In genomic region chr1:40050863-40051262, GRCh38 we compare ENCODE assay signal across 13 cellular contexts. TPM values are rescaled to one million over a fixed set of nuclear protein-coding genes. Genes with fewer than 3 reads are reported as not detected.
A peak's percentile ranks its signal among the peaks of the same experiment; 100 is the strongest.
DNase-seq lines count a peak whose midpoint lies in the region; ATAC-seq and TF ChIP-seq lines count a peak whose summit lies in the region.
"Had no signal": no experiment of that assay in that cellular context is flagged by ENCODE, and none has a peak within 500 bp of the region (broad histone marks: within the 10 kb centered on the region; RNA-seq: fewer than 3 reads in every experiment).

No MANE protein-coding gene starts in this region.

- no peak for TF ChIP-seq POLR2A in erythroblast (IDR thresholded peaks at IDR 0.05; ENCODE audit: low read length)

- no peaks in the 10 kb centered on the region for H3K9me3 Mint-ChIP-seq in activated CD8-positive, alpha-beta T cell treated with anti-CD3 and anti-CD28 coated beads, Interleukin-2, amount 10 ng/mL, durations not matched to agents 7 days and 5 days (ENCODE audit: insufficient read depth)
- H3K9me3 Mint-ChIP-seq: GM23338 had no signal

- in situ Hi-C loops in GM23248 (cut with MboI) = no loop called here

- 99 to 100% methylated on average over 3 of the region's 3 CpGs for WGBS in GM23248 (ENCODE audit: low coverage in 1 of 2, low lambda C conversion rate in 2 of 2, missing lambda C conversion rate in 2 of 2), 2 experiments

- H3K36me3 ChIP-seq in GM23248 (ENCODE audit: low read depth) (peaks cover 13% of the 10 kb centered on the region; the same call in 1 of the 2 replicates), muscle layer of duodenum (ENCODE audit: control insufficient read depth in 1 of 2, insufficient read depth in 2 of 2, low read length in 2 of 2) (peaks cover 3 to 8% of the 10 kb centered on the region in 2 donors)

- CTCF ChIA-PET in activated CD8-positive, alpha-beta T cell treated with anti-CD3 and anti-CD28 coated beads, Interleukin-2, amount 10 ng/mL, durations not matched to agents 7 days and 5 days (lab: Charles Lee) = interaction anchor here (0.9 to 2.2 kb wide), 7 partner anchors 9 to 131 kb away, joined by 3 to 9 read pairs (median 6); no protein-coding TSS in a partner anchor

- H3K27me3 Mint-ChIP-seq in activated CD8-positive, alpha-beta T cell treated with anti-CD3 and anti-CD28 coated beads, Interleukin-2, amount 10 ng/mL, durations not matched to agents 7 days and 5 days (ENCODE audit: low read depth) = no peaks in the 10 kb centered on the region

- peaks cover 23% of the 10 kb centered on the region for H3K4me1 ChIP-seq in GM23248 (ENCODE audit: insufficient read depth)
- H3K4me1 ChIP-seq in muscle layer of duodenum (ENCODE audit: control insufficient read depth in 1 of 2, insufficient read depth in 2 of 2, low read length in 2 of 2) = peaks cover 0 to 75% of the 10 kb centered on the region in 2 donors

- peak; percentile 83 for DNase-seq in CD1c-positive myeloid dendritic cell (ENCODE audit: extremely low spot score)
- no peak for DNase-seq in GM23248
- no peak for DNase-seq in activated CD8-positive, alpha-beta T cell treated with anti-CD3 and anti-CD28 coated beads, Interleukin-2, amount 10 ng/mL, durations not matched to agents 7 days and 5 days
- DNase-seq in NCI-H2171 (lab: John Stamatoyannopoulos, UW) = no peak
- DNase-seq in erythroblast (lab: John Stamatoyannopoulos, UW) = no peak
- no peak for DNase-seq in effector CD4-positive, alpha-beta T cell
- DNase-seq: Calu3; central memory CD4-positive, alpha-beta T cell; midbrain; stimulated activated CD4-positive, alpha-beta T cell treated with anti-CD3 and anti-CD28 coated beads, Interleukin-4, amount 100 ng/mL, for 24 hours had no signal

- H3K27ac Mint-ChIP-seq in activated CD8-positive, alpha-beta T cell treated with anti-CD3 and anti-CD28 coated beads, Interleukin-2, amount 10 ng/mL, durations not matched to agents 7 days and 5 days = peak overlapping the region; percentile 71
- H3K27ac Mint-ChIP-seq: GM23338 had no signal

- peaks cover 18% of the 10 kb centered on the region; the same call in 1 of the 2 replicates for H4K20me1 ChIP-seq in GM23248 (ENCODE audit: insufficient read depth)

- peaks cover 28% of the 10 kb centered on the region for H3F3A ChIP-seq in GM23248 (ENCODE audit: insufficient read depth)

- POLR2A ChIA-PET in activated CD8-positive, alpha-beta T cell treated with anti-CD3 and anti-CD28 coated beads, Interleukin-2, amount 10 ng/mL, durations not matched to agents 7 days and 5 days (lab: Charles Lee) = interaction anchor here (0.7 to 2.6 kb wide), 6 partner anchors 9 to 24 kb away, joined by 3 to 20 read pairs (median 4); partner anchors contain the start of gene CAP1

- H3K9ac ChIP-seq in GM23248 = no peak overlapping the region

- no peak for ATAC-seq in activated CD8-positive, alpha-beta T cell treated with anti-CD3 and anti-CD28 coated beads, Interleukin-2, amount 10 ng/mL, durations not matched to agents 7 days and 5 days
- no peak for ATAC-seq in GM21381 (IDR thresholded peaks at IDR 0.05; ENCODE audit: unreplicated experiment)
- ATAC-seq: GM23338 had no signal

- no peaks in the 10 kb centered on the region for H3K9me2 ChIP-seq in GM23248 (ENCODE audit: insufficient read depth)

- H3K4me3 ChIP-seq in GM23248 (no peak overlapping the region), muscle layer of duodenum (ENCODE audit: low read depth in 1 of 2, low read length in 2 of 2) (no peak overlapping the region)
- H3K4me3 ChIP-seq: GM23338 had no signal

- no peak overlapping the region for H2AFZ ChIP-seq in GM23248
- H2AFZ ChIP-seq: GM23338 had no signal

- no peak overlapping the region for H3K4me2 ChIP-seq in GM23248 (ENCODE audit: unreplicated experiment)
- H3K4me2 ChIP-seq: GM23338 had no signal

- 0 out of 2 replicates have a peak overlapping the region, but pooled peaks have one; percentile 12 for H3K27ac ChIP-seq in GM23248
- peak overlapping the region; percentile 43 for H3K27ac ChIP-seq in muscle layer of duodenum (ENCODE audit: low read length)

- peaks cover 78% of the 10 kb centered on the region for H3K4me1 Mint-ChIP-seq in activated CD8-positive, alpha-beta T cell treated with anti-CD3 and anti-CD28 coated beads, Interleukin-2, amount 10 ng/mL, durations not matched to agents 7 days and 5 days (ENCODE audit: low read depth)

- H3K36me3 Mint-ChIP-seq in activated CD8-positive, alpha-beta T cell treated with anti-CD3 and anti-CD28 coated beads, Interleukin-2, amount 10 ng/mL, durations not matched to agents 7 days and 5 days (ENCODE audit: low read depth) = peaks cover 74% of the 10 kb centered on the region

- no peak overlapping the region for H3K4me3 Mint-ChIP-seq in activated CD8-positive, alpha-beta T cell treated with anti-CD3 and anti-CD28 coated beads, Interleukin-2, amount 10 ng/mL, durations not matched to agents 7 days and 5 days
- H3K4me3 Mint-ChIP-seq: GM23338 had no signal

- H3K27me3 ChIP-seq in GM23248 (replicated peaks; ENCODE audit: insufficient read depth) (no peaks in the 10 kb centered on the region), muscle layer of duodenum (ENCODE audit: low read depth, low read length) (no peaks in the 10 kb centered on the region)

- H3K9me3 ChIP-seq in GM23248 (ENCODE audit: low read depth) = no peaks in the 10 kb centered on the region
- no peaks in the 10 kb centered on the region for H3K9me3 ChIP-seq in muscle layer of duodenum (ENCODE audit: control insufficient read depth in 1 of 2, low read length in 2 of 2)

- H3K79me2 ChIP-seq in GM23248 (ENCODE audit: insufficient read depth) = peaks cover 100% of the 10 kb centered on the region

RNA-seq across cellular contexts. Expression of gene CAP1, which starts 10.3 kb away (rescaled TPM):
- total RNA-seq in GM23248 (2014; rRNA removed; shearing (Covaris generic)) = 496 and 560 TPM in 2 replicates
- polyA plus RNA-seq in GM23248 (2016; fragmentation: Nextera tagmentation; extraction: Ambion mirVana) = 576 and 593 TPM in 2 replicates
- total RNA-seq in activated CD8-positive, alpha-beta T cell treated with anti-CD3 and anti-CD28 coated beads, Interleukin-2, amount 10 ng/mL, durations not matched to agents 7 days and 5 days = 100 to 1,000 TPM; 805 to 847 TPM

RNA-seq across cellular contexts. Expression of gene PPT1, which starts 46.2 kb away (rescaled TPM):
- 26.9 and 38.3 TPM in 2 replicates for total RNA-seq in GM23248 (2014; rRNA removed; shearing (Covaris generic))
- polyA plus RNA-seq in GM23248 (2016; fragmentation: Nextera tagmentation; extraction: Ambion mirVana) = 53.1 and 54.0 TPM in 2 replicates
- 10 to 100 TPM; 81.1 to 84.6 TPM for total RNA-seq in activated CD8-positive, alpha-beta T cell treated with anti-CD3 and anti-CD28 coated beads, Interleukin-2, amount 10 ng/mL, durations not matched to agents 7 days and 5 days
